ENCODE assay signal across 8 cellular contexts in the genomic region with DNA sequence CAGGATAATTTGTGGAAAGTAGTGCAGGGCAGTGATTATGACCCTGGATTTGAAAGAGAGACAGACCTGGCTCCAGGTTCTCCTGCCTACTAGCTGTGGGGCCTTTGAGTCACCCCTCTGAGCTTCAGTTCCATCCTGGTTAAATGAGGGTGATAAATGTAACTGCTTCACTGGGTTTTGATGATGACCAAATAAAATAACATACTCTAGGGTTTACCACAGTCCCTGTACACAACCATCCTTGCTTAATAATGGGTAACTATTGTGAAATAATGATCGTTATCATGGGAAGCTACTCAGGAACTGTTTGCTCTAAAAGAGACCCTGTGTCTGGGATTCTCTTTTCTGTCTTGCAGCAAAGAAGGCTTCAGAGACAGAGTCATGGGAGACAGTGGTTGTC.
DNase-seq lines count a peak whose midpoint lies in the region; ATAC-seq and TF ChIP-seq lines count a peak whose summit lies in the region.

No MANE protein-coding gene starts in this region.

- TF ChIP-seq CTCF in MM.1S (IDR thresholded peaks at IDR 0.05; ENCODE audit: low read length) (no peak), GM13977 (IDR thresholded peaks at IDR 0.05; ENCODE audit: extremely low read depth, insufficient read depth, missing control alignments) (no peak)

- H3K9ac ChIP-seq in BLaER1: peak overlapping the region; percentile 52
- no peak overlapping the region for H3K9ac ChIP-seq in MM.1S (ENCODE audit: low read length)
- H3K9ac ChIP-seq in adipocyte (ENCODE audit: low read length): peak overlapping the region; percentile 33

- H3K9me3 Mint-ChIP-seq in memory B cell: no peaks in the 10 kb centered on the region

- H3F3A ChIP-seq in MM.1S (ENCODE audit: insufficient read depth, low read length): peaks cover 33% of the 10 kb centered on the region

- peaks cover 51% of the 10 kb centered on the region for H3K4me1 Mint-ChIP-seq in memory B cell

- peaks cover 89% of the 10 kb centered on the region for H3K36me3 ChIP-seq in BLaER1
- H3K36me3 ChIP-seq in MM.1S (replicated peaks; ENCODE audit: insufficient read depth, low read length): peaks cover 38% of the 10 kb centered on the region
- H3K36me3 ChIP-seq in adipocyte (ENCODE audit: control insufficient read depth, insufficient read depth, low read length, severe bottlenecking): peaks cover 83% of the 10 kb centered on the region

- peaks cover 77% of the 10 kb centered on the region for H3K4me1 ChIP-seq in BLaER1
- H3K4me1 ChIP-seq in MM.1S (ENCODE audit: low read length): peaks cover 56% of the 10 kb centered on the region
- H3K4me1 ChIP-seq in adipocyte (ENCODE audit: control insufficient read depth, insufficient read depth, low read length): peaks cover 47% of the 10 kb centered on the region

- ATAC-seq in memory B cell (ENCODE audit: low read depth) (no peak), GM18517 (IDR thresholded peaks at IDR 0.05; ENCODE audit: unreplicated experiment) (no peak)

- H2AFZ ChIP-seq in MM.1S (ENCODE audit: low read length): no peak overlapping the region

- peak overlapping the region; percentile 90 for H3K27ac Mint-ChIP-seq in memory B cell

- no peak for DNase-seq in MM.1S
- DNase-seq in adipocyte (ENCODE audit: low read depth): peak; percentile 90
- DNase-seq in memory B cell (ENCODE audit: low spot score in 2 of 2): no peak
- no peak for DNase-seq in GM13977 (ENCODE audit: low spot score)
- DNase-seq in NCI-H774 (lab: John Stamatoyannopoulos, UW): no peak
- DNase-seq in activated CD4-positive, alpha-beta T cell treated with anti-CD3 and anti-CD28 coated beads, Interleukin-2, amount 50 U/mL, for 4 hours: no peak

- peak overlapping the region; percentile 81 for H3K27ac ChIP-seq in BLaER1
- peak overlapping the region; percentile 11; the same call in 1 of the 2 replicates for H3K27ac ChIP-seq in MM.1S (ENCODE audit: low read length)

- in situ Hi-C loops in GM13977 (cut with MboI; ENCODE audit: low pct_unique_long_range_greater_than_20kb, low sequenced_read_pairs, unreplicated experiment): no loop called here

- H3K9me2 ChIP-seq in MM.1S (replicated peaks; ENCODE audit: insufficient read depth, low read length): no peaks in the 10 kb centered on the region

- H4K20me1 ChIP-seq in BLaER1: 0 out of 2 replicates have a peak, but pooled peaks cover 5% of the 10 kb centered on the region
- no peaks in the 10 kb centered on the region for H4K20me1 ChIP-seq in MM.1S (ENCODE audit: insufficient read depth, low read length)

- H3K36me3 Mint-ChIP-seq in memory B cell: peaks cover 54% of the 10 kb centered on the region

- H3K27me3 Mint-ChIP-seq in memory B cell: no peaks in the 10 kb centered on the region

- peaks cover 70% of the 10 kb centered on the region for H3K79me2 ChIP-seq in MM.1S (ENCODE audit: low read length)

- H3K4me3 ChIP-seq in BLaER1: no peak overlapping the region
- H3K4me3 ChIP-seq in MM.1S (ENCODE audit: low read length): no peak overlapping the region
- no peak overlapping the region for H3K4me3 ChIP-seq in adipocyte (ENCODE audit: low read length)

- peak overlapping the region; percentile 98 for H3K4me2 ChIP-seq in BLaER1
- no peak overlapping the region for H3K4me2 ChIP-seq in MM.1S (ENCODE audit: low read depth, low read length)

- H3K27me3 ChIP-seq in BLaER1: no peaks in the 10 kb centered on the region
- H3K27me3 ChIP-seq in MM.1S (replicated peaks; ENCODE audit: insufficient read depth, low read length): no peaks in the 10 kb centered on the region
- no peaks in the 10 kb centered on the region for H3K27me3 ChIP-seq in adipocyte (replicated peaks; ENCODE audit: control insufficient read depth, insufficient read depth, low read length)

- H3K9me3 ChIP-seq in BLaER1: no peaks in the 10 kb centered on the region
- no peaks in the 10 kb centered on the region for H3K9me3 ChIP-seq in MM.1S (replicated peaks; ENCODE audit: insufficient read depth, low read length)
- no peaks in the 10 kb centered on the region for H3K9me3 ChIP-seq in adipocyte (ENCODE audit: control insufficient read depth, low read length)

- H3K4me3 Mint-ChIP-seq in memory B cell: peak overlapping the region; percentile 52
